ENCODE assay signal across 8 cellular contexts in genomic region chr2:237486334-237486818, GRCh38. TPM values are rescaled to one million over a fixed set of nuclear protein-coding genes. Genes with fewer than 3 reads are reported as not detected.
DNase-seq lines count a peak whose midpoint lies in the region; ATAC-seq, FAIRE-seq and TF ChIP-seq lines count a peak whose summit lies in the region.

No MANE protein-coding gene starts in this region.

- intact Hi-C loops in pancreas (cut with DNase I) = no loop called here

- H3K4me3 ChIP-seq in Peyer's patch = peak overlapping the region in 3 of 4 donors; percentile 25 to 53 (median 46)
- peak overlapping the region; percentile 62 for H3K4me3 ChIP-seq in fibroblast of villous mesenchyme (ENCODE audit: low read depth, low read length)
- H3K4me3 ChIP-seq in pancreas = peak overlapping the region; percentile 40 to 65 (median 44)

- H3K27me3 ChIP-seq in Peyer's patch (peaks cover 0 to 9% of the 10 kb centered on the region in 2 donors), pancreas (no peaks in the 10 kb centered on the region)

- peaks cover 0 to 6% (median 0%) of the 10 kb centered on the region in 4 donors for H3K9me3 ChIP-seq in Peyer's patch
- no peaks in the 10 kb centered on the region for H3K9me3 ChIP-seq in pancreas

- H3K27ac Mint-ChIP-seq in naive thymus-derived CD8-positive, alpha-beta T cell = no peak overlapping the region

- TF ChIP-seq CTCF in Peyer's patch (IDR thresholded peaks at IDR 0.05) (no peak), fibroblast of villous mesenchyme (IDR thresholded peaks at IDR 0.05; ENCODE audit: insufficient read depth, low read depth, low read length) (no peak), pancreas (IDR thresholded peaks at IDR 0.05) (no peak)

- no peak for TF ChIP-seq POLR2A in Peyer's patch (IDR thresholded peaks at IDR 0.05)

- peak overlapping the region in 2 of 4 donors; percentile 17 to 68 for H3K27ac ChIP-seq in Peyer's patch
- no peak overlapping the region for H3K27ac ChIP-seq in pancreas

- H3K9me3 Mint-ChIP-seq in naive thymus-derived CD8-positive, alpha-beta T cell = peaks cover 0 to 20% (median 7%) of the 10 kb centered on the region in 9 donors

- H3K36me3 ChIP-seq in Peyer's patch = no peaks in the 10 kb centered on the region
- H3K36me3 ChIP-seq in pancreas = no peaks in the 10 kb centered on the region

- POLR2A ChIA-PET in naive thymus-derived CD8-positive, alpha-beta T cell (lab: Charles Lee) = no interaction called here

- H3K4me1 ChIP-seq in Peyer's patch (peaks cover 0 to 30% (median 0%) of the 10 kb centered on the region in 4 donors), pancreas (peaks cover 22 to 29% (median 22%) of the 10 kb centered on the region in 3 donors)

- peaks cover 15 to 78% (median 41%) of the 10 kb centered on the region in 5 donors for H3K27me3 Mint-ChIP-seq in naive thymus-derived CD8-positive, alpha-beta T cell

- H3K36me3 Mint-ChIP-seq in naive thymus-derived CD8-positive, alpha-beta T cell = peaks cover 0 to 9% (median 9%) of the 10 kb centered on the region in 3 donors

- WGBS in pancreas, 2 donors = 4% methylated on average over 35 to 36 of the region's 36 CpGs

- DNase-seq in AG20443 (ENCODE audit: low spot score) (peak; percentile 40), Peyer's patch (no peak), fibroblast of villous mesenchyme (ENCODE audit: low read depth) (peak; percentile 49), pancreas (peak in 1 of 6 donors; percentile 67)
- DNase-seq in naive thymus-derived CD8-positive, alpha-beta T cell = no peak

- FAIRE-seq in pancreas (lab: Jason Lieb, UNC) = no peak

- peaks cover 0 to 6% (median 0%) of the 10 kb centered on the region in 4 donors for H3K4me1 Mint-ChIP-seq in naive thymus-derived CD8-positive, alpha-beta T cell

- no peak for ATAC-seq in pancreas
- ATAC-seq in GM19452 (IDR thresholded peaks at IDR 0.05; ENCODE audit: unreplicated experiment) = no peak
- ATAC-seq in HG02884 (IDR thresholded peaks at IDR 0.05; ENCODE audit: unreplicated experiment) = no peak
- no peak for ATAC-seq in naive thymus-derived CD8-positive, alpha-beta T cell
- no peak for ATAC-seq in GM18909 (IDR thresholded peaks at IDR 0.05; ENCODE audit: poor library complexity, unreplicated experiment)

- H3K4me3 Mint-ChIP-seq in naive thymus-derived CD8-positive, alpha-beta T cell = no peak overlapping the region

RNA-seq across cellular contexts. Expression of gene MLPH, which starts 0.7 kb away (rescaled TPM):
- total RNA-seq in Peyer's patch (100 to 1,000 TPM in 3 of 4 donors, 10 to 100 TPM in 1; 82.5 to 195 (median 116) TPM), fibroblast of villous mesenchyme (29.3 and 40.6 TPM in 2 replicates), pancreas (10 to 100 TPM in 5 of 6 donors, 1 to 10 TPM in 1; 6.2 to 25.3 (median 13.1) TPM)
- 10 to 100 TPM; 28.1 to 45.2 TPM for polyA plus RNA-seq in pancreas
- total RNA-seq in naive thymus-derived CD8-positive, alpha-beta T cell = not detected
- not detected for polyA plus RNA-seq in naive thymus-derived CD8-positive, alpha-beta T cell

Comparison
In these comparisons a context has a peak if more than half of its experiments do, and no peak if none do; other contexts are left out.
1. DNase-seq: peak in AG20443 (single experiment) and fibroblast of villous mesenchyme (single experiment); none in Peyer's patch (0 of 3) and naive thymus-derived CD8-positive, alpha-beta T cell (0 of 10).
2. RNA of gene MLPH, which starts 0.7 kb away (total RNA-seq): 82.5 to 195 TPM in Peyer's patch, 29.3 to 40.6 TPM in fibroblast of villous mesenchyme and 6.2 to 25.3 TPM in pancreas; not detected in naive thymus-derived CD8-positive, alpha-beta T cell; every median in the first group is over 4 times any median in the second.
3. Peak in every context shown above with its lines, with median percentiles within 50 percentile points of each other: H3K4me3 ChIP-seq.